1 cellular context compared by ENCODE assay signal in genomic region chr3:61788623-61789507, GRCh38.
TF ChIP-seq lines count a peak whose summit lies in the region.

No MANE protein-coding gene starts in this region.

TF ChIP-seq in GM23338, 12 proteins besides CTCF, POLR2A, EP300 and RAD21 (continued from another document):
- TF ChIP-seq REST (IDR thresholded peaks at IDR 0.05; ENCODE audit: unreplicated experiment) (no peak), STAT1 (IDR thresholded peaks at IDR 0.05; ENCODE audit: unreplicated experiment) (no peak), JUNB (IDR thresholded peaks at IDR 0.05; ENCODE audit: unreplicated experiment) (no peak), NANOG (IDR thresholded peaks at IDR 0.05; ENCODE audit: borderline replicate concordance) (no peak), CREB1 (CRISPR knock-in tag; IDR thresholded peaks at IDR 0.05; ENCODE audit: low read depth) (no peak), ZNF331 (CRISPR knock-in tag; IDR thresholded peaks at IDR 0.05; ENCODE audit: low read depth) (no peak), EZH2phosphoT487 (IDR thresholded peaks at IDR 0.05; ENCODE audit: unreplicated experiment) (no peak)
TF ChIP-seq in GM23338: peak in this region for 0.
